In the genomic region with DNA sequence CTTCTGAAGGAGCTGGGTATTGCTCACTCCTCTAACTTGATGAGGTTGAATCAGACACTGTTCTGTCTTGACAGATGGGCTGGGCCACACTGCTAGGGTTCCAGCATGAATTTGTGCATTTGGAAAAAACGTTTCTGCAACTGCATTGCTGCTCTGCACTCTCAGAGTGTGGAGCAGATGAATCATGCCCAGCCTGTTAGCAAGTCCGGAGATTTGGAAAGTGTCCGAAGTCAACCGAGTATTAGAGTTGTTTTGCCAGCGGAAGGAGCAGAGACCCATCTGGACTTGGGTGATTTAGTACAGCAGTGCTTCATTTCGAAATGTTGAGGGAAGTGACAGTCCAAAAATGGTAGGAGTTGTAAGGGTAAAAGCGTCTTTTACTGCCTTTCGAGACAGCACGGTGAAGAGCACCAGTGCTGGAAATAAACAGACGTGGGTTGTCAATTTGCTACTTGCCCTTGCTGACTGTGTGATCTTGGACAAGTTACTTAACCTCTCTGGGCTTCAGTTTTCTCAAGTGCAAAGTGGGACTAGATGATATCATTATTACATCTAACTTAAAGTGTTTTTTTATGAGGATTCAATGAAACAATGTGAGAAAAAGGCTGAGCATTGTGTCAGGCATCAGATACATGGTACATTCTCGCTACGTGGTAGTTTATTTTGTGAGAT, we compare ENCODE assay signal across 9 cellular contexts.
DNase-seq lines count a peak whose midpoint lies in the region; ATAC-seq, FAIRE-seq and TF ChIP-seq lines count a peak whose summit lies in the region.
"Had no signal": no experiment of that assay in that cellular context is flagged by ENCODE, and none has a peak within 500 bp of the region (broad histone marks: within the 10 kb centered on the region; RNA-seq: fewer than 3 reads in every experiment).

No MANE protein-coding gene starts in this region.

- H3K27me3 ChIP-seq in astrocyte (ENCODE audit: insufficient read depth, low read length), result no peaks in the 10 kb centered on the region

- peaks cover 42% of the 10 kb centered on the region for H3K4me1 Mint-ChIP-seq in astrocyte (ENCODE audit: low read depth, unreplicated experiment)

- H3K36me3 ChIP-seq in astrocyte (ENCODE audit: insufficient read depth, low read length), result no peaks in the 10 kb centered on the region

- TF ChIP-seq CTCF in astrocyte (IDR thresholded peaks at IDR 0.05; ENCODE audit: insufficient read depth, low read depth, low read length), result no peak

- FAIRE-seq in astrocyte (lab: Jason Lieb, UNC) (peak; percentile 66), urothelium cell line (lab: Jason Lieb, UNC) (no peak)

- no peaks in the 10 kb centered on the region for H3K9me3 ChIP-seq in astrocyte (ENCODE audit: insufficient read depth, low read depth, low read length)

- ATAC-seq in HG02610 (IDR thresholded peaks at IDR 0.05; ENCODE audit: unreplicated experiment) (no peak), HG02870 (IDR thresholded peaks at IDR 0.05; ENCODE audit: unreplicated experiment) (no peak)

- DNase-seq in HT1080 (ENCODE audit: low read depth), result peak; percentile 89
- DNase-seq in astrocyte (ENCODE audit: low read depth), result peak; percentile 92
- peak; percentile 84 for DNase-seq in iris pigment epithelial cell (ENCODE audit: low read depth)
- DNase-seq in urothelium cell line (ENCODE audit: low spot score), result peak; percentile 42
- DNase-seq in SW480 (ENCODE audit: low spot score), result no peak
- DNase-seq: central memory CD4-positive, alpha-beta T cell; stimulated activated CD4-positive, alpha-beta T cell treated with anti-CD3 and anti-CD28 coated beads, Interleukin-4, amount 100 ng/mL, for 24 hours had no signal

- H3K4me3 ChIP-seq in astrocyte (ENCODE audit: insufficient read depth, low read depth, low read length), result peak overlapping the region; percentile 9

- H3K27ac ChIP-seq in astrocyte (ENCODE audit: low read depth, low read length), result peak overlapping the region; percentile 40

- peak overlapping the region; percentile 88 for H3K27ac Mint-ChIP-seq in astrocyte (ENCODE audit: unreplicated experiment)

- no peaks in the 10 kb centered on the region for H3K27me3 Mint-ChIP-seq in astrocyte (ENCODE audit: low read depth, unreplicated experiment)

- H3K9me3 Mint-ChIP-seq in astrocyte (ENCODE audit: unreplicated experiment), result no peaks in the 10 kb centered on the region

- no peaks in the 10 kb centered on the region for H4K20me1 ChIP-seq in astrocyte (ENCODE audit: insufficient read depth, low read length)

- H3K4me1 ChIP-seq in astrocyte (ENCODE audit: insufficient read depth, low read length), result peaks cover 23% of the 10 kb centered on the region

- H3K36me3 Mint-ChIP-seq in astrocyte (ENCODE audit: low read depth, unreplicated experiment), result peaks cover 5% of the 10 kb centered on the region

- peak overlapping the region; percentile 50 for H3K9ac ChIP-seq in astrocyte (ENCODE audit: low read length)

- H3K79me2 ChIP-seq in astrocyte (ENCODE audit: insufficient read depth, low read length), result peaks cover 38% of the 10 kb centered on the region

- no peak overlapping the region for H3K4me3 Mint-ChIP-seq in astrocyte (ENCODE audit: unreplicated experiment)

- H2AFZ ChIP-seq in astrocyte (ENCODE audit: low read depth, low read length), result no peak overlapping the region

- H3K4me2 ChIP-seq in astrocyte (ENCODE audit: low read length), result peak overlapping the region; percentile 70
